ENCODE assay signal across 8 cellular contexts in genomic region chr22:38176170-38176741, GRCh38. TPM values are rescaled to one million over a fixed set of nuclear protein-coding genes. Genes with fewer than 3 reads are reported as not detected.
DNase-seq lines count a peak whose midpoint lies in the region; FAIRE-seq and TF ChIP-seq lines count a peak whose summit lies in the region.

No MANE protein-coding gene starts in this region.

- WGBS in tibial nerve, 2 donors = 75 to 85% methylated on average over 13 to 14 of the region's 14 CpGs
- 79% methylated on average over 13 of the region's 14 CpGs for WGBS in smooth muscle cell (ENCODE audit: low lambda C conversion rate)

- H3K27ac Mint-ChIP-seq in CD8-positive, alpha-beta memory T cell = peak overlapping the region; percentile 65 to 96 (median 89)
- H3K27ac Mint-ChIP-seq in astrocyte (ENCODE audit: unreplicated experiment) = no peak overlapping the region

- H3K9me3 Mint-ChIP-seq in CD8-positive, alpha-beta memory T cell = no peaks in the 10 kb centered on the region
- H3K9me3 Mint-ChIP-seq in astrocyte (ENCODE audit: unreplicated experiment) = no peaks in the 10 kb centered on the region

- H3K36me3 Mint-ChIP-seq in CD8-positive, alpha-beta memory T cell = peaks cover 0 to 8% (median 4%) of the 10 kb centered on the region in 3 donors
- peaks cover 8% of the 10 kb centered on the region for H3K36me3 Mint-ChIP-seq in astrocyte (ENCODE audit: low read depth, unreplicated experiment)

- DNase-seq in CD8-positive, alpha-beta memory T cell = peak in 4 of 5 donors; percentile 21 to 58 (median 54)
- DNase-seq in MG63 (peak; percentile 99), astrocyte (ENCODE audit: low read depth) (peak; percentile 88), kidney epithelial cell (ENCODE audit: low read depth) (peak; percentile 53), tibial nerve (ENCODE audit: low spot score in 2 of 2) (peak; percentile 43 to 61), NCI-H524 treated with DMSO at 0.1 percent for 48 hours (lab: John Stamatoyannopoulos, UW) (no peak), smooth muscle cell (lab: John Stamatoyannopoulos, UW; ENCODE audit: unreplicated experiment) (no peak), NCI-H748 (lab: John Stamatoyannopoulos, UW; ENCODE audit: unreplicated experiment) (no peak)

- TF ChIP-seq CTCF in astrocyte (IDR thresholded peaks at IDR 0.05; ENCODE audit: insufficient read depth, low read depth, low read length) (no peak), kidney epithelial cell (IDR thresholded peaks at IDR 0.05; ENCODE audit: insufficient read depth, low read length, poor library complexity, severe bottlenecking) (no peak), tibial nerve (IDR thresholded peaks at IDR 0.05) (no peak), smooth muscle cell (IDR thresholded peaks at IDR 0.05; ENCODE audit: borderline replicate concordance, insufficient read depth, poor library complexity, severe bottlenecking) (no peak)

- H3K9ac ChIP-seq in astrocyte (ENCODE audit: low read length) (peak overlapping the region; percentile 34), smooth muscle cell (ENCODE audit: low read depth) (no peak overlapping the region)

- peak overlapping the region; percentile 34 to 87 (median 60) for H3K4me3 Mint-ChIP-seq in CD8-positive, alpha-beta memory T cell
- no peak overlapping the region for H3K4me3 Mint-ChIP-seq in astrocyte (ENCODE audit: unreplicated experiment)

- H3F3A ChIP-seq in smooth muscle cell (ENCODE audit: low read depth) = peaks cover 12% of the 10 kb centered on the region

- H2AFZ ChIP-seq in astrocyte (ENCODE audit: low read depth, low read length) (no peak overlapping the region), smooth muscle cell (ENCODE audit: low read depth) (no peak overlapping the region)

- POLR2A ChIA-PET in CD8-positive, alpha-beta memory T cell (lab: Charles Lee) = interaction anchor here (0.6 to 1.4 kb wide), 2 partner anchors 26 to 88 kb away, joined by 3 to 4 read pairs; partner anchors contain the start of gene MAFF

- no peaks in the 10 kb centered on the region for H3K36me3 ChIP-seq in CD8-positive, alpha-beta memory T cell (ENCODE audit: insufficient read depth, low read length)
- H3K36me3 ChIP-seq in MG63 (no peaks in the 10 kb centered on the region), astrocyte (ENCODE audit: insufficient read depth, low read length) (no peaks in the 10 kb centered on the region), kidney epithelial cell (ENCODE audit: control insufficient read depth, insufficient read depth, low read length) (no peaks in the 10 kb centered on the region), tibial nerve (no peaks in the 10 kb centered on the region), smooth muscle cell (ENCODE audit: low read depth) (no peaks in the 10 kb centered on the region)

- H3K4me3 ChIP-seq in CD8-positive, alpha-beta memory T cell (ENCODE audit: low read length) = no peak overlapping the region
- no peak overlapping the region for H3K4me3 ChIP-seq in MG63
- H3K4me3 ChIP-seq in astrocyte (ENCODE audit: insufficient read depth, low read depth, low read length) = no peak overlapping the region
- no peak overlapping the region for H3K4me3 ChIP-seq in kidney epithelial cell (ENCODE audit: low read depth, low read length)
- no peak overlapping the region for H3K4me3 ChIP-seq in tibial nerve
- H3K4me3 ChIP-seq in smooth muscle cell = no peak overlapping the region

- H3K27ac ChIP-seq in CD8-positive, alpha-beta memory T cell (ENCODE audit: low read depth, low read length) = peak overlapping the region; percentile 36
- peak overlapping the region; percentile 57 for H3K27ac ChIP-seq in astrocyte (ENCODE audit: low read depth, low read length)
- peak overlapping the region; percentile 34 to 99 (median 65) for H3K27ac ChIP-seq in tibial nerve
- H3K27ac ChIP-seq in smooth muscle cell (ENCODE audit: low read depth) = no peak overlapping the region

- no peak for TF ChIP-seq POLR2A in tibial nerve (IDR thresholded peaks at IDR 0.05)

- H4K20me1 ChIP-seq in astrocyte (ENCODE audit: insufficient read depth, low read length) (no peaks in the 10 kb centered on the region), smooth muscle cell (ENCODE audit: low read depth) (no peaks in the 10 kb centered on the region)

- H3K27me3 Mint-ChIP-seq in CD8-positive, alpha-beta memory T cell = no peaks in the 10 kb centered on the region
- no peaks in the 10 kb centered on the region for H3K27me3 Mint-ChIP-seq in astrocyte (ENCODE audit: low read depth, unreplicated experiment)

- CTCF ChIA-PET in CD8-positive, alpha-beta memory T cell (lab: Charles Lee) = interaction anchor here (1.8 kb wide), 1 partner anchor 124 kb away, joined by 4 read pairs; no protein-coding TSS in a partner anchor

- no peaks in the 10 kb centered on the region for H3K27me3 ChIP-seq in CD8-positive, alpha-beta memory T cell (ENCODE audit: insufficient read depth, low read length, poor library complexity, severe bottlenecking)
- H3K27me3 ChIP-seq in MG63 (no peaks in the 10 kb centered on the region), astrocyte (ENCODE audit: insufficient read depth, low read length) (no peaks in the 10 kb centered on the region), kidney epithelial cell (ENCODE audit: control insufficient read depth, insufficient read depth, low read length) (no peaks in the 10 kb centered on the region), tibial nerve (no peaks in the 10 kb centered on the region), smooth muscle cell (ENCODE audit: low read depth) (no peaks in the 10 kb centered on the region)

- H3K9me3 ChIP-seq in CD8-positive, alpha-beta memory T cell (ENCODE audit: low read length) = no peaks in the 10 kb centered on the region
- H3K9me3 ChIP-seq in MG63 (no peaks in the 10 kb centered on the region), astrocyte (ENCODE audit: insufficient read depth, low read depth, low read length) (no peaks in the 10 kb centered on the region), tibial nerve (no peaks in the 10 kb centered on the region), smooth muscle cell (replicated peaks; ENCODE audit: low read depth) (no peaks in the 10 kb centered on the region)

- H3K79me2 ChIP-seq in astrocyte (ENCODE audit: insufficient read depth, low read length) = no peaks in the 10 kb centered on the region
- H3K79me2 ChIP-seq in smooth muscle cell (ENCODE audit: low read depth) = no peaks in the 10 kb centered on the region

- H3K4me2 ChIP-seq in astrocyte (ENCODE audit: low read length) (peak overlapping the region; percentile 24), smooth muscle cell (no peak overlapping the region)

- TF ChIP-seq EP300 in tibial nerve (IDR thresholded peaks at IDR 0.05) = peak; percentile 76 to 85

- H3K4me1 ChIP-seq in CD8-positive, alpha-beta memory T cell (ENCODE audit: insufficient read depth, low read length) = peaks cover 59% of the 10 kb centered on the region
- H3K4me1 ChIP-seq in astrocyte (ENCODE audit: insufficient read depth, low read length) (peaks cover 51% of the 10 kb centered on the region), tibial nerve (peaks cover 0 to 55% (median 17%) of the 10 kb centered on the region in 4 donors), smooth muscle cell (ENCODE audit: low read depth) (peaks cover 18% of the 10 kb centered on the region)

- peaks cover 64 to 78% (median 77%) of the 10 kb centered on the region in 3 donors for H3K4me1 Mint-ChIP-seq in CD8-positive, alpha-beta memory T cell
- H3K4me1 Mint-ChIP-seq in astrocyte (ENCODE audit: low read depth, unreplicated experiment) = peaks cover 26% of the 10 kb centered on the region

- FAIRE-seq in astrocyte (lab: Jason Lieb, UNC) = no peak

RNA-seq across cellular contexts. Expression of gene PLA2G6, which starts 5.4 kb away (rescaled TPM):
- total RNA-seq in CD8-positive, alpha-beta memory T cell = 10 to 100 TPM; 33.0 to 34.1 TPM
- 5.6 TPM for polyA plus RNA-seq in CD8-positive, alpha-beta memory T cell
- 2.7 and 3.1 TPM in 2 replicates for total RNA-seq in MG63 (2014; rRNA removed; shearing (Covaris generic); ENCODE audit: low replicate concordance)
- 9.7 and 10.0 TPM in 2 replicates for total RNA-seq in astrocyte
- 14.0 and 15.5 TPM in 2 replicates for total RNA-seq in kidney epithelial cell
- total RNA-seq in tibial nerve = 10 to 100 TPM; 48.5 to 60.3 (median 55.1) TPM
- total RNA-seq in smooth muscle cell = 6.1 and 19.4 TPM in 2 replicates
- polyA plus RNA-seq in smooth muscle cell = 8.6 and 8.9 TPM in 2 replicates

RNA-seq across cellular contexts. Expression of gene MAFF, which starts 25.5 kb away (rescaled TPM):
- total RNA-seq in CD8-positive, alpha-beta memory T cell = 1 to 10 TPM; 7.4 to 7.8 TPM
- 4.6 TPM for polyA plus RNA-seq in CD8-positive, alpha-beta memory T cell
- 15.8 and 22.0 TPM in 2 replicates for total RNA-seq in MG63 (2014; rRNA removed; shearing (Covaris generic); ENCODE audit: low replicate concordance)
- total RNA-seq in astrocyte (12.0 and 18.2 TPM in 2 replicates), kidney epithelial cell (67.2 and 99.5 TPM in 2 replicates), tibial nerve (100 to 1,000 TPM in 2 of 4 donors, 10 to 100 TPM in 2; 68.1 to 110 (median 96.8) TPM), smooth muscle cell (51.2 and 52.4 TPM in 2 replicates)
- polyA plus RNA-seq in smooth muscle cell = 48.2 and 53.4 TPM in 2 replicates

Comparison
In these comparisons a context has a peak if more than half of its experiments do, and no peak if none do; other contexts are left out.
1. DNase-seq: peak in CD8-positive, alpha-beta memory T cell (4 of 5), MG63 (single experiment), astrocyte (single experiment), kidney epithelial cell (single experiment) and tibial nerve (2 of 2); none in NCI-H524 treated with DMSO at 0.1 percent for 48 hours (single experiment), smooth muscle cell (single experiment) and NCI-H748 (single experiment).